In genomic region chr11:73323464-73323863, GRCh38 we compare ENCODE assay signal across 9 cellular contexts. TPM values are rescaled to one million over a fixed set of nuclear protein-coding genes. Genes with fewer than 3 reads are reported as not detected.
DNase-seq lines count a peak whose midpoint lies in the region; ATAC-seq and TF ChIP-seq lines count a peak whose summit lies in the region.
"Had no signal": no experiment of that assay in that cellular context is flagged by ENCODE, and none has a peak within 500 bp of the region (broad histone marks: within the 10 kb centered on the region; RNA-seq: fewer than 3 reads in every experiment).

No MANE protein-coding gene starts in this region.

- CTCF ChIA-PET in HCT116 (lab: Charles Lee), result interaction anchor here (1.0 to 1.5 kb wide), 2 partner anchors 12 to 28 kb away, joined by 3 to 5 read pairs; no protein-coding TSS in a partner anchor

- ATAC-seq in HCT116 (peak; percentile 73), left colon (no peak), GM21529 (IDR thresholded peaks at IDR 0.05; ENCODE audit: unreplicated experiment) (no peak)
- no peak for ATAC-seq in effector memory CD8-positive, alpha-beta T cell (replicated peaks)

- POLR2A ChIA-PET in HCT116 (lab: Charles Lee), result interaction anchor here (1.4 kb wide), 1 partner anchor 9 kb away, joined by 3 read pairs; no protein-coding TSS in a partner anchor

- TF ChIP-seq RAD21 in HCT116 (IDR thresholded peaks at IDR 0.05; ENCODE audit: low read depth), result no peak

- no peaks in the 10 kb centered on the region for H3K36me3 ChIP-seq in HCT116 (ENCODE audit: control insufficient read depth in 1 of 2, insufficient read depth in 2 of 2, low read length in 2 of 2)
- H3K36me3 ChIP-seq in spleen, result no peaks in the 10 kb centered on the region

- TF ChIP-seq POLR2A in HCT116 (IDR thresholded peaks at IDR 0.05; ENCODE audit: borderline replicate concordance, extremely low read depth, insufficient read depth, insufficient read length) (no peak), spleen (IDR thresholded peaks at IDR 0.05) (no peak)

- DNase-seq in HCT116 (ENCODE audit: low read depth, low spot score) (no peak), choroid plexus epithelial cell (ENCODE audit: low read depth) (peak; percentile 47), left colon (peak; percentile 56 to 64), spleen (peak; percentile 82), DMS79 (lab: John Stamatoyannopoulos, UW) (no peak), NCI-H2107 (lab: John Stamatoyannopoulos, UW) (no peak)
- no peak for DNase-seq in effector memory CD8-positive, alpha-beta T cell
- DNase-seq: NCI-H774 had no signal

- no peak overlapping the region for H3K4me3 Mint-ChIP-seq in effector memory CD8-positive, alpha-beta T cell

- H3K9me3 Mint-ChIP-seq in effector memory CD8-positive, alpha-beta T cell, result no peaks in the 10 kb centered on the region

- RAD21 ChIA-PET in HCT116 (lab: Charles Lee; ENCODE audit: low non-redundant PET in 1 of 2, low total read pairs in 2 of 2, uncharacterized antibody in 2 of 2, unreplicated experiment in 2 of 2), result interaction anchor here in 1 of 2 experiments (0.7 to 1.3 kb wide), 2 partner anchors 12 to 16 kb away, joined by 3 to 4 read pairs; no protein-coding TSS in a partner anchor

- peaks cover 9 to 12% of the 10 kb centered on the region in 2 donors for H3K27me3 Mint-ChIP-seq in effector memory CD8-positive, alpha-beta T cell

- peak overlapping the region; percentile 17 for H3K9ac ChIP-seq in HCT116 (ENCODE audit: low read length)

- no TSS peak for BruUV-seq in HCT116 (replicated peaks; lab: Mats Ljungman, UMichigan)

- no peaks in the 10 kb centered on the region for H3K79me2 ChIP-seq in HCT116 (ENCODE audit: insufficient read depth, low read length)

- H3K27me3 ChIP-seq in HCT116 (ENCODE audit: insufficient read depth, low read length) (no peaks in the 10 kb centered on the region), spleen (replicated peaks in 1 of 7) (no peaks in the 10 kb centered on the region)

- H3K4me3 ChIP-seq in HCT116 (replicated peaks in 1 of 2; ENCODE audit: low read depth in 1 of 2, low read length in 2 of 2) (no peak overlapping the region; a peak in 1 of 4 replicates), choroid plexus epithelial cell (ENCODE audit: low read depth, low read length) (no peak overlapping the region), spleen (no peak overlapping the region)

- H3K9me2 ChIP-seq in HCT116 (ENCODE audit: insufficient read depth), result no peaks in the 10 kb centered on the region

- no peaks in the 10 kb centered on the region for H3K36me3 Mint-ChIP-seq in effector memory CD8-positive, alpha-beta T cell (ENCODE audit: insufficient read depth)

- peak overlapping the region; percentile 2; the same call in 1 of the 2 replicates for H3K27ac ChIP-seq in HCT116 (ENCODE audit: low read depth, low read length)
- H3K27ac ChIP-seq in spleen, result peak overlapping the region; percentile 57 to 83 (median 74)

- no peaks in the 10 kb centered on the region for H3K9me3 ChIP-seq in HCT116 (ENCODE audit: control insufficient read depth in 1 of 2, insufficient read depth in 1 of 2, low read depth in 1 of 2, low read length in 2 of 2)
- H3K9me3 ChIP-seq in spleen, result no peaks in the 10 kb centered on the region

- no peak overlapping the region for H3K27ac Mint-ChIP-seq in effector memory CD8-positive, alpha-beta T cell

- intact Hi-C loops in HCT116 (cut with micrococcal nuclease), result no loop called here
- intact Hi-C loops in left colon (cut with DNase I, micrococcal nuclease), result no loop called here
- intact Hi-C loops in spleen (cut with DNase I; ENCODE audit: low total_unique reads), result no loop called here

- 19 to 56% (median 50%) methylated on average over 11 to 14 of the region's 14 CpGs for WGBS in spleen, 5 donors

- H3K4me2 ChIP-seq in HCT116 (ENCODE audit: low read length), result peak overlapping the region; percentile 71

- peaks cover 2 to 4% of the 10 kb centered on the region in 2 donors for H3K4me1 Mint-ChIP-seq in effector memory CD8-positive, alpha-beta T cell (ENCODE audit: low read depth in 2 of 2)

- H3K4me1 ChIP-seq in HCT116 (ENCODE audit: control insufficient read depth in 1 of 2, insufficient read depth in 2 of 2, low read length in 2 of 2) (peaks cover 42 to 55% of the 10 kb centered on the region in 2 experiments), spleen (peaks cover 23 to 94% (median 58%) of the 10 kb centered on the region in 6 donors)

- no peak for TF ChIP-seq CTCF in HCT116 (IDR thresholded peaks at IDR 0.05 in 2 of 3, conservative IDR thresholded peaks at IDR 0.05 in 1 of 3; ENCODE audit: borderline replicate concordance in 1 of 3, insufficient read depth in 1 of 3, low read depth in 2 of 3, low read length in 2 of 3)
- no peak for TF ChIP-seq CTCF in choroid plexus epithelial cell (conservative IDR thresholded peaks at IDR 0.05; ENCODE audit: low read depth, low read length)
- no peak for TF ChIP-seq CTCF in spleen (IDR thresholded peaks at IDR 0.05 in 8 of 11, conservative IDR thresholded peaks at IDR 0.05 in 3 of 11)

- H4K20me1 ChIP-seq in HCT116 (ENCODE audit: insufficient read depth), result no peaks in the 10 kb centered on the region

- H2AFZ ChIP-seq in HCT116 (ENCODE audit: low read depth, low read length, poor library complexity, severe bottlenecking), result no peak overlapping the region

TF ChIP-seq in HCT116, 20 proteins besides CTCF, POLR2A, EP300 and RAD21 (continues in another document):
- TF ChIP-seq TCF7L2 (IDR thresholded peaks at IDR 0.05; ENCODE audit: borderline replicate concordance, extremely low read depth, insufficient read depth, insufficient read length) (no peak), EZH2 (IDR thresholded peaks at IDR 0.05) (no peak), MAX (IDR thresholded peaks at IDR 0.05) (no peak), ZBTB33 (IDR thresholded peaks at IDR 0.05; ENCODE audit: extremely low read depth, insufficient replicate concordance, low read length) (no peak), SP1 (IDR thresholded peaks at IDR 0.05; ENCODE audit: low read depth) (no peak), SIN3A (IDR thresholded peaks at IDR 0.05; ENCODE audit: low read depth) (no peak), REST (IDR thresholded peaks at IDR 0.05; ENCODE audit: low read depth) (no peak), CBX3 (IDR thresholded peaks at IDR 0.05; ENCODE audit: low read depth) (no peak), ELF1 (IDR thresholded peaks at IDR 0.05; ENCODE audit: borderline replicate concordance, low read depth) (no peak), FOSL1 (IDR thresholded peaks at IDR 0.05; ENCODE audit: low read depth) (no peak), YY1 (IDR thresholded peaks at IDR 0.05; ENCODE audit: extremely low read depth, insufficient replicate concordance, low read depth, low read length) (no peak)

RNA-seq across cellular contexts. Expression of gene ARHGEF17, which starts 15.4 kb away (rescaled TPM):
- total RNA-seq in HCT116 (2021; ENCODE audit: unreplicated experiment), result 18.2 TPM
- polyA plus RNA-seq in HCT116 (2012), result 17.6 and 21.1 TPM in 2 replicates
- total RNA-seq in left colon, result 10 to 100 TPM in 1 of 2 donors, 1 to 10 TPM in 1; 6.8 to 14.4 TPM
- 10 to 100 TPM; 21.5 to 48.5 (median 41.6) TPM for total RNA-seq in spleen
- 10 to 100 TPM in 1 of 3 donors, 1 to 10 TPM in 2; 5.1 to 17.0 (median 6.3) TPM for polyA plus RNA-seq in spleen

RNA-seq across cellular contexts. Expression of gene P2RY6, which starts 51.3 kb away (rescaled TPM):
- total RNA-seq in HCT116 (2021; ENCODE audit: unreplicated experiment) (0.15 TPM), left colon (1 to 10 TPM; 1.5 to 1.8 TPM), spleen (100 to 1,000 TPM in 1 of 7 donors, 10 to 100 TPM in 6; 41.1 to 109 (median 63.9) TPM)
- 0.20 and 0.51 TPM in 2 replicates for polyA plus RNA-seq in HCT116 (2012)
- 10 to 100 TPM in 2 of 3 donors, 1 to 10 TPM in 1; 8.2 to 25.2 (median 10.6) TPM for polyA plus RNA-seq in spleen

RNA-seq across cellular contexts. Expression of gene RELT, which starts 52.7 kb away (rescaled TPM):
- 13.8 TPM for total RNA-seq in HCT116 (2021; ENCODE audit: unreplicated experiment)
- 10.3 and 13.3 TPM in 2 replicates for polyA plus RNA-seq in HCT116 (2012)
- total RNA-seq in left colon, result 1 to 10 TPM; 2.6 to 3.1 TPM
- total RNA-seq in spleen, result 10 to 100 TPM; 28.1 to 79.8 (median 41.3) TPM
- 10 to 100 TPM; 13.5 to 28.2 (median 21.7) TPM for polyA plus RNA-seq in spleen

Comparison
In these comparisons a context has a peak if more than half of its experiments do, and no peak if none do; other contexts are left out.
1. DNase-seq: peak in choroid plexus epithelial cell (single experiment), left colon (2 of 2) and spleen (single experiment); none in HCT116 (single experiment), effector memory CD8-positive, alpha-beta T cell (0 of 3), DMS79 (single experiment) and NCI-H2107 (single experiment).
2. RNA of gene P2RY6, which starts 51.3 kb away (total RNA-seq): 41.1 to 109 TPM in spleen; 1.5 to 1.8 TPM in left colon and 0.15 TPM in HCT116 (single experiment); every median in the first group is over 10 times any median in the second.